In the genomic region with DNA sequence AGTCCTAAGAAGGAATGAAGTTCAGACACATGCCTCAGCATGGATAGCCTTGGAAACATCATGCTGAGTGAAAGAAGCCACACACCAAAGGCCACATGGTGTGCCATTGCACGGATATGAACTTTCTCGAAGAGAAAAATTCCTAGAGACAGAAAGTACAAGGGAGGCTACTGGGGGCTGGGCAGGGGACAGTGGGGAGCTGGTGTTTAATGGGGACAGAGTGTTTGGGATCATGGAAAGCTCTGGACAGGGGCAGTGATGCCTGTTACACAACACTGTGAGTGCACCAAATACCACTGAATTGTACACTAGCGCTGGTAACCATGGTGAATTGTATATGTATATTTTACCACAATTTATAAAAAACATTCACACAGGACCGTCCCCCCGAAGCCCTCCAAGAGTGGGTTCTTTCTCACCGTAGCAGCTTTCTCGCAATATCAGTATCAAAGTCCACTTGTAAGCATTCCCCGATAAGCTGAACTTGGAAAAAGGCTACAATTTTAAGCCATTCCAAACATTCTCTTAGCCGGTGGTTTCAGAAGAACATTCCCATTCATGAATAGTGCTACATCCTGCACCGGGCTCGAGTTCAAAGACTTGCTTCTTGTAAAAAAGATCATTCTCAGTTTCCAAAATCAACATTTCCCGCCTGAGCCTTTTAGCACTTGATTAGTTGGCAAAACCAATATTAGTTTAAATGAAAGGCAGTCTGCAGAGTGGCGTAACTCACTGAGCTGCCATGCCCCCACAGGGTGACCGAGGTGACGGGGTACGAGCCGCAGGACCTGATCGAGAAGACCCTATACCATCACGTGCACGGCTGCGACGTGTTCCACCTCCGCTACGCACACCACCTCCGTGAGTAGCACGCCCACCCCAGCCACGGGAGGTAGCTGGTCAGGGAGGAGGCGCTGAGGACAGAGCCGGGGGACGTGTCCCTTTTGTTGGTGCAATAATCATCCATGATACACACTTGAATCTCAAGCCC, we compare ENCODE assay signal across 1 cellular context.
TF ChIP-seq lines count a peak whose summit lies in the region.

No MANE protein-coding gene starts in this region.

TF ChIP-seq in HepG2, 621 proteins besides CTCF, POLR2A, EP300 and RAD21 (continued from another document):
- TF ChIP-seq GATA4 (IDR thresholded peaks at IDR 0.05; ENCODE audit: borderline replicate concordance, low read depth), result no peak
- 0 out of 2 replicates have a peak, but pooled peaks have one; percentile 48 for TF ChIP-seq DNMT3B (CRISPR knock-in tag; conservative IDR thresholded peaks at IDR 0.05)
- peak; percentile 69; the same call in 1 of the 2 replicates for TF ChIP-seq HMG20A (CRISPR knock-in tag; IDR thresholded peaks at IDR 0.05; ENCODE audit: borderline replicate concordance)
- TF ChIP-seq ZNF12 (CRISPR knock-in tag; IDR thresholded peaks at IDR 0.05), result no peak
- TF ChIP-seq, protein P1, sequence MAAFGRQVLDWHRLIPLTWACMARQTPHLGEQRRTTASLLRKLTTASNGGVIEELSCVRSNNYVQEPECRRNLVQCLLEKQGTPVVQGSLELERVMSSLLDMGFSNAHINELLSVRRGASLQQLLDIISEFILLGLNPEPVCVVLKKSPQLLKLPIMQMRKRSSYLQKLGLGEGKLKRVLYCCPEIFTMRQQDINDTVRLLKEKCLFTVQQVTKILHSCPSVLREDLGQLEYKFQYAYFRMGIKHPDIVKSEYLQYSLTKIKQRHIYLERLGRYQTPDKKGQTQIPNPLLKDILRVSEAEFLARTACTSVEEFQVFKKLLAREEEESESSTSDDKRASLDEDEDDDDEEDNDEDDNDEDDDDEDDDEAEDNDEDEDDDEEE (CRISPR knock-in tag; IDR thresholded peaks at IDR 0.05), result 0 out of 2 replicates have a peak, but pooled peaks have one; percentile 37
- no peak for TF ChIP-seq GTF2F1 (IDR thresholded peaks at IDR 0.05; ENCODE audit: low read length)
- peak; percentile 40; the same call in 1 of the 2 replicates for TF ChIP-seq GATAD2A (CRISPR knock-in tag; IDR thresholded peaks at IDR 0.05)
- TF ChIP-seq FOSL2 (CRISPR knock-in tag; IDR thresholded peaks at IDR 0.05), result peak; percentile 52
- TF ChIP-seq, protein P2, sequence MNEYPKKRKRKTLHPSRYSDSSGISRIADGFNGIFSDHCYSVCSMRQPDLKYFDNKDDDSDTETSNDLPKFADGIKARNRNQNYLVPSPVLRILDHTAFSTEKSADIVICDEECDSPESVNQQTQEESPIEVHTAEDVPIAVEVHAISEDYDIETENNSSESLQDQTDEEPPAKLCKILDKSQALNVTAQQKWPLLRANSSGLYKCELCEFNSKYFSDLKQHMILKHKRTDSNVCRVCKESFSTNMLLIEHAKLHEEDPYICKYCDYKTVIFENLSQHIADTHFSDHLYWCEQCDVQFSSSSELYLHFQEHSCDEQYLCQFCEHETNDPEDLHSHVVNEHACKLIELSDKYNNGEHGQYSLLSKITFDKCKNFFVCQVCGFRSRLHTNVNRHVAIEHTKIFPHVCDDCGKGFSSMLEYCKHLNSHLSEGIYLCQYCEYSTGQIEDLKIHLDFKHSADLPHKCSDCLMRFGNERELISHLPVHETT (CRISPR knock-in tag; conservative IDR thresholded peaks at IDR 0.05), result 0 out of 2 replicates have a peak, but pooled peaks have one; percentile 40
- TF ChIP-seq, protein P3, sequence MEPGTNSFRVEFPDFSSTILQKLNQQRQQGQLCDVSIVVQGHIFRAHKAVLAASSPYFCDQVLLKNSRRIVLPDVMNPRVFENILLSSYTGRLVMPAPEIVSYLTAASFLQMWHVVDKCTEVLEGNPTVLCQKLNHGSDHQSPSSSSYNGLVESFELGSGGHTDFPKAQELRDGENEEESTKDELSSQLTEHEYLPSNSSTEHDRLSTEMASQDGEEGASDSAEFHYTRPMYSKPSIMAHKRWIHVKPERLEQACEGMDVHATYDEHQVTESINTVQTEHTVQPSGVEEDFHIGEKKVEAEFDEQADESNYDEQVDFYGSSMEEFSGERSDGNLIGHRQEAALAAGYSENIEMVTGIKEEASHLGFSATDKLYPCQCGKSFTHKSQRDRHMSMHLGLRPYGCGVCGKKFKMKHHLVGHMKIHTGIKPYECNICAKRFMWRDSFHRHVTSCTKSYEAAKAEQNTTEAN (CRISPR knock-in tag; conservative IDR thresholded peaks at IDR 0.05), result peak; percentile 63; the same call in 1 of the 2 replicates
- peak; percentile 76; the same call in 1 of the 2 replicates for TF ChIP-seq HDAC2 (CRISPR knock-in tag; IDR thresholded peaks at IDR 0.05)
- 0 out of 2 replicates have a peak, but pooled peaks have one; percentile 53 for TF ChIP-seq ZNF431 (CRISPR knock-in tag; IDR thresholded peaks at IDR 0.05; ENCODE audit: borderline replicate concordance, low read depth)
- TF ChIP-seq HDAC1 (CRISPR knock-in tag; IDR thresholded peaks at IDR 0.05), result 0 out of 2 replicates have a peak, but pooled peaks have one; percentile 15
- TF ChIP-seq, protein P4, sequence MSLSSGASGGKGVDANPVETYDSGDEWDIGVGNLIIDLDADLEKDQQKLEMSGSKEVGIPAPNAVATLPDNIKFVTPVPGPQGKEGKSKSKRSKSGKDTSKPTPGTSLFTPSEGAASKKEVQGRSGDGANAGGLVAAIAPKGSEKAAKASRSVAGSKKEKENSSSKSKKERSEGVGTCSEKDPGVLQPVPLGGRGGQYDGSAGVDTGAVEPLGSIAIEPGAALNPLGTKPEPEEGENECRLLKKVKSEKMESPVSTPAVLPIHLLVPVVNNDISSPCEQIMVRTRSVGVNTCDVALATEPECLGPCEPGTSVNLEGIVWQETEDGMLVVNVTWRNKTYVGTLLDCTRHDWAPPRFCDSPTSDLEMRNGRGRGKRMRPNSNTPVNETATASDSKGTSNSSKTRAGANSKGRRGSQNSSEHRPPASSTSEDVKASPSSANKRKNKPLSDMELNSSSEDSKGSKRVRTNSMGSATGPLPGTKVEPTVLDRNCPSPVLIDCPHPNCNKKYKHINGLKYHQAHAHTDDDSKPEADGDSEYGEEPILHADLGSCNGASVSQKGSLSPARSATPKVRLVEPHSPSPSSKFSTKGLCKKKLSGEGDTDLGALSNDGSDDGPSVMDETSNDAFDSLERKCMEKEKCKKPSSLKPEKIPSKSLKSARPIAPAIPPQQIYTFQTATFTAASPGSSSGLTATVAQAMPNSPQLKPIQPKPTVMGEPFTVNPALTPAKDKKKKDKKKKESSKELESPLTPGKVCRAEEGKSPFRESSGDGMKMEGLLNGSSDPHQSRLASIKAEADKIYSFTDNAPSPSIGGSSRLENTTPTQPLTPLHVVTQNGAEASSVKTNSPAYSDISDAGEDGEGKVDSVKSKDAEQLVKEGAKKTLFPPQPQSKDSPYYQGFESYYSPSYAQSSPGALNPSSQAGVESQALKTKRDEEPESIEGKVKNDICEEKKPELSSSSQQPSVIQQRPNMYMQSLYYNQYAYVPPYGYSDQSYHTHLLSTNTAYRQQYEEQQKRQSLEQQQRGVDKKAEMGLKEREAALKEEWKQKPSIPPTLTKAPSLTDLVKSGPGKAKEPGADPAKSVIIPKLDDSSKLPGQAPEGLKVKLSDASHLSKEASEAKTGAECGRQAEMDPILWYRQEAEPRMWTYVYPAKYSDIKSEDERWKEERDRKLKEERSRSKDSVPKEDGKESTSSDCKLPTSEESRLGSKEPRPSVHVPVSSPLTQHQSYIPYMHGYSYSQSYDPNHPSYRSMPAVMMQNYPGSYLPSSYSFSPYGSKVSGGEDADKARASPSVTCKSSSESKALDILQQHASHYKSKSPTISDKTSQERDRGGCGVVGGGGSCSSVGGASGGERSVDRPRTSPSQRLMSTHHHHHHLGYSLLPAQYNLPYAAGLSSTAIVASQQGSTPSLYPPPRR (CRISPR knock-in tag; IDR thresholded peaks at IDR 0.05; ENCODE audit: borderline replicate concordance), result peak; percentile 91
- 0 out of 2 replicates have a peak, but pooled peaks have one; percentile 42 for TF ChIP-seq ZNF558 (CRISPR knock-in tag; IDR thresholded peaks at IDR 0.05; ENCODE audit: borderline replicate concordance)
- TF ChIP-seq, protein P5, sequence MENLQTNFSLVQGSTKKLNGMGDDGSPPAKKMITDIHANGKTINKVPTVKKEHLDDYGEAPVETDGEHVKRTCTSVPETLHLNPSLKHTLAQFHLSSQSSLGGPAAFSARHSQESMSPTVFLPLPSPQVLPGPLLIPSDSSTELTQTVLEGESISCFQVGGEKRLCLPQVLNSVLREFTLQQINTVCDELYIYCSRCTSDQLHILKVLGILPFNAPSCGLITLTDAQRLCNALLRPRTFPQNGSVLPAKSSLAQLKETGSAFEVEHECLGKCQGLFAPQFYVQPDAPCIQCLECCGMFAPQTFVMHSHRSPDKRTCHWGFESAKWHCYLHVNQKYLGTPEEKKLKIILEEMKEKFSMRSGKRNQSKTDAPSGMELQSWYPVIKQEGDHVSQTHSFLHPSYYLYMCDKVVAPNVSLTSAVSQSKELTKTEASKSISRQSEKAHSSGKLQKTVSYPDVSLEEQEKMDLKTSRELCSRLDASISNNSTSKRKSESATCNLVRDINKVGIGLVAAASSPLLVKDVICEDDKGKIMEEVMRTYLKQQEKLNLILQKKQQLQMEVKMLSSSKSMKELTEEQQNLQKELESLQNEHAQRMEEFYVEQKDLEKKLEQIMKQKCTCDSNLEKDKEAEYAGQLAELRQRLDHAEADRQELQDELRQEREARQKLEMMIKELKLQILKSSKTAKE (CRISPR knock-in tag; IDR thresholded peaks at IDR 0.05; ENCODE audit: borderline replicate concordance), result peak; percentile 56; the same call in 1 of the 2 replicates
- no peak for TF ChIP-seq ZC3H4 (CRISPR knock-in tag; IDR thresholded peaks at IDR 0.05; ENCODE audit: borderline replicate concordance)
- TF ChIP-seq, protein P6, sequence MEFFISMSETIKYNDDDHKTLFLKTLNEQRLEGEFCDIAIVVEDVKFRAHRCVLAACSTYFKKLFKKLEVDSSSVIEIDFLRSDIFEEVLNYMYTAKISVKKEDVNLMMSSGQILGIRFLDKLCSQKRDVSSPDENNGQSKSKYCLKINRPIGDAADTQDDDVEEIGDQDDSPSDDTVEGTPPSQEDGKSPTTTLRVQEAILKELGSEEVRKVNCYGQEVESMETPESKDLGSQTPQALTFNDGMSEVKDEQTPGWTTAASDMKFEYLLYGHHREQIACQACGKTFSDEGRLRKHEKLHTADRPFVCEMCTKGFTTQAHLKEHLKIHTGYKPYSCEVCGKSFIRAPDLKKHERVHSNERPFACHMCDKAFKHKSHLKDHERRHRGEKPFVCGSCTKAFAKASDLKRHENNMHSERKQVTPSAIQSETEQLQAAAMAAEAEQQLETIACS (CRISPR knock-in tag; IDR thresholded peaks at IDR 0.05), result no peak
- no peak for TF ChIP-seq ZNF160 (CRISPR knock-in tag; IDR thresholded peaks at IDR 0.05)
